ENCODE assay signal across 8 cellular contexts in genomic region chr1:6392880-6393399, GRCh38. TPM values are rescaled to one million over a fixed set of nuclear protein-coding genes. Genes with fewer than 3 reads are reported as not detected.
A peak's percentile ranks its signal among the peaks of the same experiment; 100 is the strongest.
DNase-seq lines count a peak whose midpoint lies in the region; ATAC-seq and TF ChIP-seq lines count a peak whose summit lies in the region.

No MANE protein-coding gene starts in this region.

- H3K9me2 ChIP-seq in DOHH2 (replicated peaks; ENCODE audit: control insufficient read depth, low read length) = no peaks in the 10 kb centered on the region
- no peaks in the 10 kb centered on the region for H3K9me2 ChIP-seq in OCI-LY1 (ENCODE audit: low read depth, low read length)

- DNase-seq in endothelial cell (ENCODE audit: low spot score) (peak; percentile 37), NCI-H128 (lab: John Stamatoyannopoulos, UW; ENCODE audit: unreplicated experiment) (no peak), NCI-H524 (lab: John Stamatoyannopoulos, UW) (no peak), erythroblast (lab: John Stamatoyannopoulos, UW) (no peak)

- H3F3A ChIP-seq in DOHH2 (ENCODE audit: control insufficient read depth, insufficient read depth) (no peaks in the 10 kb centered on the region; the same call in 1 of the 2 replicates), OCI-LY1 (ENCODE audit: insufficient read depth, low read length) (no peaks in the 10 kb centered on the region)

- ATAC-seq in GM21576 (IDR thresholded peaks at IDR 0.05; ENCODE audit: unreplicated experiment) = peak; percentile 14

- H3K9me3 ChIP-seq in DOHH2 (ENCODE audit: control insufficient read depth, insufficient read depth, low read length) = no peaks in the 10 kb centered on the region
- H3K9me3 ChIP-seq in OCI-LY1 (ENCODE audit: low read length) = no peaks in the 10 kb centered on the region
- no peaks in the 10 kb centered on the region for H3K9me3 ChIP-seq in neuron (ENCODE audit: low read length)

- peaks cover 24% of the 10 kb centered on the region for H3K4me1 ChIP-seq in DOHH2 (ENCODE audit: control insufficient read depth, low read length)
- peaks cover 18% of the 10 kb centered on the region for H3K4me1 ChIP-seq in OCI-LY1 (ENCODE audit: insufficient read depth, low read length, severe bottlenecking)
- H3K4me1 ChIP-seq in neuron (ENCODE audit: insufficient read depth, low read length) = peaks cover 17% of the 10 kb centered on the region

- no peaks in the 10 kb centered on the region for H3K36me3 Mint-ChIP-seq in endothelial cell (ENCODE audit: low read depth, unreplicated experiment)

- H3K9ac ChIP-seq in OCI-LY1 (ENCODE audit: low read length) = peak overlapping the region; percentile 77

- H4K20me1 ChIP-seq in DOHH2 (ENCODE audit: control insufficient read depth, insufficient read depth, low read depth, low read length) (no peaks in the 10 kb centered on the region), OCI-LY1 (ENCODE audit: insufficient read depth, low read length) (no peaks in the 10 kb centered on the region)

- no peaks in the 10 kb centered on the region for H3K36me3 ChIP-seq in DOHH2 (ENCODE audit: control insufficient read depth, low read length)
- no peaks in the 10 kb centered on the region for H3K36me3 ChIP-seq in OCI-LY1 (ENCODE audit: insufficient read depth, low read length)
- H3K36me3 ChIP-seq in neuron (ENCODE audit: insufficient read depth, low read length) = peaks cover 2% of the 10 kb centered on the region

- no peak for TF ChIP-seq CTCF in DOHH2 (IDR thresholded peaks at IDR 0.05; ENCODE audit: low read depth, low read length, poor library complexity, severe bottlenecking)
- no peak for TF ChIP-seq CTCF in OCI-LY1 (IDR thresholded peaks at IDR 0.05; ENCODE audit: low read length)
- no peak for TF ChIP-seq CTCF in endothelial cell (IDR thresholded peaks at IDR 0.05; ENCODE audit: unreplicated experiment)

- peak overlapping the region; percentile 71 for H3K4me3 ChIP-seq in DOHH2 (ENCODE audit: low read length)
- H3K4me3 ChIP-seq in OCI-LY1 (ENCODE audit: low read depth, low read length, poor library complexity, severe bottlenecking) = peak overlapping the region; percentile 74
- peak overlapping the region; percentile 73 for H3K4me3 ChIP-seq in neuron (ENCODE audit: low read length)

- H3K27ac ChIP-seq in DOHH2 (ENCODE audit: low read depth, low read length) = no peak overlapping the region
- H3K27ac ChIP-seq in OCI-LY1 (ENCODE audit: low read depth, low read length, poor library complexity, severe bottlenecking) = no peak overlapping the region

- H3K27me3 ChIP-seq in DOHH2 (ENCODE audit: control insufficient read depth, low read length) (no peaks in the 10 kb centered on the region), OCI-LY1 (ENCODE audit: insufficient read depth, low read length) (no peaks in the 10 kb centered on the region), neuron (ENCODE audit: insufficient read depth, low read length) (no peaks in the 10 kb centered on the region)

- H3K79me2 ChIP-seq in DOHH2 (ENCODE audit: control insufficient read depth, low read length) (peaks cover 41% of the 10 kb centered on the region), OCI-LY1 (ENCODE audit: insufficient read depth, low read length) (no peaks in the 10 kb centered on the region)

- no peak for TF ChIP-seq POLR2A in erythroblast (IDR thresholded peaks at IDR 0.05; ENCODE audit: low read length)

- H3K27me3 Mint-ChIP-seq in endothelial cell (ENCODE audit: unreplicated experiment) = peaks cover 6% of the 10 kb centered on the region

- H3K27ac Mint-ChIP-seq in endothelial cell (ENCODE audit: unreplicated experiment) = no peak overlapping the region

- H3K4me2 ChIP-seq in DOHH2 (ENCODE audit: low read length) (peak overlapping the region; percentile 80), OCI-LY1 (ENCODE audit: low read length) (peak overlapping the region; percentile 69)

- peak overlapping the region; percentile 85 for H3K4me3 Mint-ChIP-seq in endothelial cell (ENCODE audit: unreplicated experiment)

- peaks cover 12% of the 10 kb centered on the region for H3K4me1 Mint-ChIP-seq in endothelial cell (ENCODE audit: unreplicated experiment)

- no peak overlapping the region for H2AFZ ChIP-seq in OCI-LY1 (ENCODE audit: low read length)
- no peak overlapping the region for H2AFZ ChIP-seq in neuron (ENCODE audit: low read depth, low read length)

- no peaks in the 10 kb centered on the region for H3K9me3 Mint-ChIP-seq in endothelial cell (ENCODE audit: unreplicated experiment)

RNA-seq across cellular contexts. Expression of gene ACOT7, which starts 0.6 kb away (rescaled TPM):
- total RNA-seq in endothelial cell (ENCODE audit: unreplicated experiment) = 35.1 TPM

RNA-seq across cellular contexts. Expression of gene HES2, which starts 26.8 kb away (rescaled TPM):
- total RNA-seq in endothelial cell (ENCODE audit: unreplicated experiment) = 0.10 TPM

RNA-seq across cellular contexts. Expression of gene ESPN, which starts 31.6 kb away (rescaled TPM):
- 0.36 TPM for total RNA-seq in endothelial cell (ENCODE audit: unreplicated experiment)
